ENCODE assay signal across 27 cellular contexts in genomic region chr5:111942661-111943401, GRCh38.
DNase-seq lines count a peak whose midpoint lies in the region; ATAC-seq, FAIRE-seq and TF ChIP-seq lines count a peak whose summit lies in the region.
"Had no signal": no experiment of that assay in that cellular context is flagged by ENCODE, and none has a peak within 500 bp of the region (broad histone marks: within the 10 kb centered on the region; RNA-seq: fewer than 3 reads in every experiment).

No MANE protein-coding gene starts in this region.

- ATAC-seq in GM18868 (IDR thresholded peaks at IDR 0.05; ENCODE audit: unreplicated experiment) (peak; percentile 57), GM12878 (peak; percentile 76), HG02970 (IDR thresholded peaks at IDR 0.05; ENCODE audit: low FRiP score, unreplicated experiment) (no peak)
- ATAC-seq: activated CD4-positive, CD25-positive, alpha-beta regulatory T cell treated with anti-CD3 and anti-CD28 coated beads, Interleukin-2, amount 50 U/mL, for 24 hours; gastroesophageal sphincter; pancreas; PC-3; sciatic nerve; stimulated activated naive B cell treated with anti-CD40 and anti-IgM and Interleukin-4, amounts not matched to agents 10 μg/mL and 1 μg/mL and 100 μg/mL, for 72 hours had no signal

- H3K4me2 ChIP-seq in GM12878 (ENCODE audit: control insufficient read depth, insufficient read depth) (no peak overlapping the region), mesenchymal stem cell (ENCODE audit: low read length, poor library complexity, severe bottlenecking) (no peak overlapping the region)

- no peak for TF ChIP-seq RAD21 in GM12878 (IDR thresholded peaks at IDR 0.05; ENCODE audit: insufficient read depth, low read depth, low read length)

- no peaks in the 10 kb centered on the region for H4K20me1 ChIP-seq in GM12878 (ENCODE audit: control insufficient read depth, insufficient read depth)

- H3K14ac ChIP-seq in mesenchymal stem cell (ENCODE audit: low read length in 2 of 2) = no peak overlapping the region

- no peak overlapping the region for H2BK120ac ChIP-seq in mesenchymal stem cell (ENCODE audit: low read depth, low read length)

- no peak overlapping the region for H4K91ac ChIP-seq in mesenchymal stem cell (ENCODE audit: low read length)

- SMC1A ChIA-PET in GM12878 (lab: Charles Lee; ENCODE audit: uncharacterized antibody, unreplicated experiment) = interaction anchor here (1.1 to 1.7 kb wide), 5 partner anchors 11 to 166 kb away, joined by 3 to 6 read pairs (median 3); no protein-coding TSS in a partner anchor

- WGBS in GM12878 (ENCODE audit: insufficient coverage, insufficient replicate concordance, low lambda C conversion rate, missing lambda C conversion rate) = 90% methylated on average over 1 of the region's 1 CpG
- WGBS in mesenchymal stem cell = 94% methylated on average over 1 of the region's 1 CpG
- 92 to 96% (median 94%) methylated on average over 1 of the region's 1 CpG for WGBS in stomach, 5 donors

- no peak for TF ChIP-seq EP300 in GM12878 (IDR thresholded peaks at IDR 0.05; ENCODE audit: borderline replicate concordance in 1 of 2, control insufficient read depth in 1 of 2, low read depth in 2 of 2, low read length in 2 of 2)
- no peak for TF ChIP-seq EP300 in stomach (IDR thresholded peaks at IDR 0.05)

- H3K9ac ChIP-seq in GM12878 (ENCODE audit: control insufficient read depth, insufficient read depth, low read length) (no peak overlapping the region), mesenchymal stem cell (ENCODE audit: low read length) (peak overlapping the region; percentile 16)

- no peak overlapping the region for H2AK5ac ChIP-seq in mesenchymal stem cell (ENCODE audit: low read length, severe bottlenecking)

- RAD21 ChIA-PET in GM12878 (lab: Charles Lee; ENCODE audit: unreplicated experiment) = interaction anchor here (0.8 to 1.1 kb wide), 2 partner anchors 10 to 81 kb away, joined by 3 read pairs; no protein-coding TSS in a partner anchor

- no peaks in the 10 kb centered on the region for H3K79me2 ChIP-seq in GM12878 (ENCODE audit: control insufficient read depth, insufficient read depth, low read length)

- in situ Hi-C loops in GM12878 (cut with MboI) = no loop called here

- no peak overlapping the region for H3K27ac ChIP-seq in GM12878 (ENCODE audit: control insufficient read depth, insufficient read depth)
- H3K27ac ChIP-seq in mesenchymal stem cell (ENCODE audit: low read length, poor library complexity, severe bottlenecking) = no peak overlapping the region
- H3K27ac ChIP-seq in stomach = no peak overlapping the region
- H3K27ac ChIP-seq: coronary artery, gastroesophageal sphincter, pancreas, SJSA1, tibial artery had no signal

- H3K79me1 ChIP-seq in mesenchymal stem cell (replicated peaks; ENCODE audit: low read length, poor library complexity, severe bottlenecking) = no peaks in the 10 kb centered on the region

- no peaks in the 10 kb centered on the region for H3K27me3 ChIP-seq in GM12878 (replicated peaks in 1 of 2; ENCODE audit: control insufficient read depth in 2 of 2, insufficient read depth in 2 of 2, low read length in 1 of 2)
- H3K27me3 ChIP-seq in mesenchymal stem cell (ENCODE audit: control insufficient read depth in 1 of 2, insufficient read depth in 1 of 2, low read length in 2 of 2) = no peaks in the 10 kb centered on the region
- no peaks in the 10 kb centered on the region for H3K27me3 ChIP-seq in stomach
- H3K27me3 ChIP-seq: gastroesophageal sphincter, pancreas, SJSA1, tibial artery had no signal

- BruUV-seq in GM12878 (replicated peaks; lab: Mats Ljungman, UMichigan) = no TSS peak

- H3K9me3 ChIP-seq in GM12878 (replicated peaks; ENCODE audit: control insufficient read depth, insufficient read depth, low read length) (no peaks in the 10 kb centered on the region), mesenchymal stem cell (ENCODE audit: control insufficient read depth, low read length) (no peaks in the 10 kb centered on the region), stomach (no peaks in the 10 kb centered on the region)
- H3K9me3 ChIP-seq: gastroesophageal sphincter, pancreas, SJSA1, tibial artery had no signal

- no peak overlapping the region for H2BK15ac ChIP-seq in mesenchymal stem cell (ENCODE audit: low read depth, poor library complexity, severe bottlenecking)

- H3K4ac ChIP-seq in mesenchymal stem cell (ENCODE audit: low read depth in 1 of 2, low read length in 2 of 2) = no peak overlapping the region

- TF ChIP-seq POLR2A in GM12878 (IDR thresholded peaks at IDR 0.05; ENCODE audit: low read depth, low read length) (no peak), stomach (IDR thresholded peaks at IDR 0.05) (no peak)

- H2AFZ ChIP-seq in GM12878 (ENCODE audit: control insufficient read depth, low read depth, low read length) (no peak overlapping the region), mesenchymal stem cell (ENCODE audit: low read depth, low read length) (no peak overlapping the region)

- POLR2A ChIA-PET in GM12878 (lab: Charles Lee) = interaction anchor here (0.6 to 1.6 kb wide), 2 partner anchors 12 to 199 kb away, joined by 3 read pairs; no protein-coding TSS in a partner anchor

- CTCF ChIA-PET in GM12878 (lab: Yijun Ruan, JAX) = no interaction called here

- intact Hi-C loops in GM12878 (cut with micrococcal nuclease; ENCODE audit: unreplicated experiment) = no loop called here
- intact Hi-C loops in stomach (cut with DNase I; ENCODE audit: low total_unique reads) = no loop called here

- TF ChIP-seq CTCF in GM12878 (IDR thresholded peaks at IDR 0.05 in 2 of 3, conservative IDR thresholded peaks at IDR 0.05 in 1 of 3; ENCODE audit: control insufficient read depth in 2 of 3, extremely low read depth in 1 of 3, insufficient read depth in 1 of 3, low read depth in 3 of 3, low read length in 3 of 3) (no peak), stomach (IDR thresholded peaks at IDR 0.05) (no peak)

- H3K18ac ChIP-seq in mesenchymal stem cell (ENCODE audit: low read depth in 1 of 2, low read length in 2 of 2) = no peak overlapping the region

- peak; percentile 36 for FAIRE-seq in HTR-8/SVneo (lab: Jason Lieb, UNC)
- no peak for FAIRE-seq in GM12878 (lab: Jason Lieb, UNC)
- FAIRE-seq: pancreas had no signal

- H3K23ac ChIP-seq in mesenchymal stem cell (ENCODE audit: low read length in 2 of 2) = no peak overlapping the region

- no peak overlapping the region for H2BK5ac ChIP-seq in mesenchymal stem cell (ENCODE audit: low read depth, low read length, poor library complexity, severe bottlenecking)

- DNase-seq in HTR-8/SVneo (ENCODE audit: insufficient read length, low spot score) = no peak
- DNase-seq in GM12878 (ENCODE audit: low read depth, low spot score) = no peak
- DNase-seq in mesenchymal stem cell = no peak
- DNase-seq in SKM-1 (lab: John Stamatoyannopoulos, UW; ENCODE audit: unreplicated experiment) = no peak
- no peak for DNase-seq in NCI-H345 (lab: John Stamatoyannopoulos, UW)
- no peak for DNase-seq in stomach
- DNase-seq: activated CD8-positive, alpha-beta memory T cell treated with anti-CD3 and anti-CD28 coated beads for 24 hours; activated naive CD4-positive, alpha-beta T cell treated with anti-CD3 and anti-CD28 coated beads, Interleukin-2, amount 50 U/mL, for 16 hours; activated T-cell treated with anti-CD3 and anti-CD28 coated beads, Interleukin-2, amount 50 U/mL, for 48 hours; DMS79; H9; kidney glomerular epithelial cell; naive B cell; NCI-H1105 treated with DMSO at 0.1 percent for 48 hours; NCI-H748 treated with DMSO at 0.1 percent for 48 hours; pancreas; PC-3; stimulated activated naive B cell treated with anti-CD40 and anti-IgM and Interleukin-4, amounts not matched to agents 10 μg/mL and 1 μg/mL and 100 μg/mL, for 72 hours; T-helper 9 cell; tibial artery had no signal

- no peaks in the 10 kb centered on the region for H3K4me1 ChIP-seq in GM12878 (ENCODE audit: control insufficient read depth, insufficient read depth, low read length)
- H3K4me1 ChIP-seq in mesenchymal stem cell (ENCODE audit: control insufficient read depth, insufficient read depth, low read depth, low read length) = no peaks in the 10 kb centered on the region
- H3K4me1 ChIP-seq in stomach = no peaks in the 10 kb centered on the region
- H3K4me1 ChIP-seq: gastroesophageal sphincter, pancreas had no signal

- H3K36me3 ChIP-seq in GM12878 (ENCODE audit: control insufficient read depth in 2 of 2, insufficient read depth in 2 of 2, low read length in 1 of 2) (no peaks in the 10 kb centered on the region), mesenchymal stem cell (ENCODE audit: control insufficient read depth in 1 of 2, insufficient read depth in 2 of 2, low read depth in 1 of 2, low read length in 2 of 2) (no peaks in the 10 kb centered on the region), stomach (no peaks in the 10 kb centered on the region)
- H3K36me3 ChIP-seq: gastroesophageal sphincter, pancreas, SJSA1, tibial artery had no signal

- no peak overlapping the region for H4K8ac ChIP-seq in mesenchymal stem cell (ENCODE audit: low read length)

- H2BK12ac ChIP-seq in mesenchymal stem cell (ENCODE audit: low read length in 2 of 2) = no peak overlapping the region

- H3K4me3 ChIP-seq in GM12878 (no peak overlapping the region), mesenchymal stem cell (ENCODE audit: insufficient read depth in 1 of 2, low read depth in 1 of 2, low read length in 2 of 2) (no peak overlapping the region), stomach (no peak overlapping the region)
- H3K4me3 ChIP-seq: coronary artery, gastroesophageal sphincter, pancreas, SJSA1, tibial artery had no signal

TF ChIP-seq in GM12878, 131 proteins besides CTCF, POLR2A, EP300 and RAD21 (continues in another document):
- TF ChIP-seq E2F8 (IDR thresholded peaks at IDR 0.05; ENCODE audit: low read depth, partially characterized antibody) (no peak), KLF5 (IDR thresholded peaks at IDR 0.05; ENCODE audit: partially characterized antibody) (no peak), JUNB (IDR thresholded peaks at IDR 0.05) (no peak)
